8 cellular contexts compared by ENCODE assay signal in genomic region chr9:97501177-97501971, GRCh38. TPM values are rescaled to one million over a fixed set of nuclear protein-coding genes. Genes with fewer than 3 reads are reported as not detected.
DNase-seq lines count a peak whose midpoint lies in the region; ATAC-seq and TF ChIP-seq lines count a peak whose summit lies in the region.

TMOD1 (plus strand) TSS chr9:97501666; CDS start chr9:97524189, 22,523 bp downstream.

- ATAC-seq in GM19035 (IDR thresholded peaks at IDR 0.05; ENCODE audit: unreplicated experiment) (peak; percentile 75), HG03196 (IDR thresholded peaks at IDR 0.05; ENCODE audit: unreplicated experiment) (peak; percentile 52), gastroesophageal sphincter (peak; percentile 92), upper lobe of right lung (peak; percentile 96)
- peak; percentile 73 for ATAC-seq in activated T-helper 17 cell treated with anti-CD3 and anti-CD28 coated beads, Interleukin-2, amount 50 U/mL, for 72 hours (replicated peaks)

- DNase-seq in NOMO-1 (lab: John Stamatoyannopoulos, UW; ENCODE audit: unreplicated experiment in 2 of 2) = peak; percentile 49 to 75
- DNase-seq in neural progenitor cell (ENCODE audit: low spot score) = peak; percentile 83
- peak; percentile 87 for DNase-seq in upper lobe of right lung

- H3K27me3 ChIP-seq in gastroesophageal sphincter (no peaks in the 10 kb centered on the region), neural progenitor cell (peaks cover 77% of the 10 kb centered on the region), upper lobe of right lung (peaks cover 12% of the 10 kb centered on the region)

- peak; percentile 48 to 60 for TF ChIP-seq POLR2A in gastroesophageal sphincter (IDR thresholded peaks at IDR 0.05)

- H3K4me3 Mint-ChIP-seq in activated T-helper 17 cell treated with anti-CD3 and anti-CD28 coated beads, Interleukin-2, amount 50 U/mL, for 72 hours = peak within 1 kb of the TSS; percentile 64
- peak within 1 kb of the TSS; percentile 83 for H3K4me3 Mint-ChIP-seq in neural progenitor cell

- peak; percentile 73 for TF ChIP-seq CTCF in C4-2B (conservative IDR thresholded peaks at IDR 0.05)
- peak in 1 of 4 experiments; percentile 48 for TF ChIP-seq CTCF in gastroesophageal sphincter (IDR thresholded peaks at IDR 0.05)
- peak; percentile 37 for TF ChIP-seq CTCF in neural progenitor cell (IDR thresholded peaks at IDR 0.05)
- no peak for TF ChIP-seq CTCF in upper lobe of right lung (IDR thresholded peaks at IDR 0.05)

- peaks cover 0 to 7% of the 10 kb centered on the region in 2 donors for H3K36me3 ChIP-seq in gastroesophageal sphincter
- no peaks in the 10 kb centered on the region for H3K36me3 ChIP-seq in neural progenitor cell
- peaks cover 5% of the 10 kb centered on the region for H3K36me3 ChIP-seq in upper lobe of right lung

- H2AFZ ChIP-seq in neural progenitor cell (replicated peaks) = peak within 1 kb of the TSS; percentile 92

- H3K4me1 Mint-ChIP-seq in activated T-helper 17 cell treated with anti-CD3 and anti-CD28 coated beads, Interleukin-2, amount 50 U/mL, for 72 hours = peaks cover 8% of the 10 kb centered on the region
- peaks cover 11% of the 10 kb centered on the region for H3K4me1 Mint-ChIP-seq in neural progenitor cell

- no peak for TF ChIP-seq EP300 in gastroesophageal sphincter (IDR thresholded peaks at IDR 0.05)

- H3K9me3 Mint-ChIP-seq in activated T-helper 17 cell treated with anti-CD3 and anti-CD28 coated beads, Interleukin-2, amount 50 U/mL, for 72 hours = no peaks in the 10 kb centered on the region
- H3K9me3 Mint-ChIP-seq in neural progenitor cell = peaks cover 16% of the 10 kb centered on the region

- no peak within 1 kb of the TSS for H3K27ac Mint-ChIP-seq in activated T-helper 17 cell treated with anti-CD3 and anti-CD28 coated beads, Interleukin-2, amount 50 U/mL, for 72 hours
- H3K27ac Mint-ChIP-seq in neural progenitor cell = no peak within 1 kb of the TSS

- H3K36me3 Mint-ChIP-seq in activated T-helper 17 cell treated with anti-CD3 and anti-CD28 coated beads, Interleukin-2, amount 50 U/mL, for 72 hours (ENCODE audit: low read depth) = peaks cover 10% of the 10 kb centered on the region
- H3K36me3 Mint-ChIP-seq in neural progenitor cell = no peaks in the 10 kb centered on the region

- H3K27ac ChIP-seq in C4-2B (peak within 1 kb of the TSS; percentile 16; the same call in 1 of the 2 replicates), gastroesophageal sphincter (peak within 1 kb of the TSS; percentile 90 to 95 (median 94)), neural progenitor cell (no peak within 1 kb of the TSS), upper lobe of right lung (peak within 1 kb of the TSS; percentile 63)

- intact Hi-C loops in upper lobe of right lung (cut with DNase I) = no loop called here

- peaks cover 6% of the 10 kb centered on the region for H4K20me1 ChIP-seq in neural progenitor cell (ENCODE audit: low read depth)

- H3K9ac ChIP-seq in neural progenitor cell = no peak within 1 kb of the TSS

- H3K4me3 ChIP-seq in gastroesophageal sphincter = peak within 1 kb of the TSS; percentile 83 to 95
- H3K4me3 ChIP-seq in neural progenitor cell = peak within 1 kb of the TSS; percentile 81
- H3K4me3 ChIP-seq in upper lobe of right lung = peak within 1 kb of the TSS; percentile 78

- H3F3A ChIP-seq in neural progenitor cell (ENCODE audit: low read depth) = peaks cover 24% of the 10 kb centered on the region

- no peaks in the 10 kb centered on the region for H3K9me3 ChIP-seq in gastroesophageal sphincter
- no peaks in the 10 kb centered on the region for H3K9me3 ChIP-seq in neural progenitor cell (ENCODE audit: low read depth)
- H3K9me3 ChIP-seq in upper lobe of right lung = no peaks in the 10 kb centered on the region

- peaks cover 34% of the 10 kb centered on the region for H3K27me3 Mint-ChIP-seq in activated T-helper 17 cell treated with anti-CD3 and anti-CD28 coated beads, Interleukin-2, amount 50 U/mL, for 72 hours
- peaks cover 52% of the 10 kb centered on the region for H3K27me3 Mint-ChIP-seq in neural progenitor cell (ENCODE audit: insufficient read depth, low read depth)

- H3K4me1 ChIP-seq in gastroesophageal sphincter = peaks cover 0 to 60% (median 19%) of the 10 kb centered on the region in 3 donors
- peaks cover 14% of the 10 kb centered on the region for H3K4me1 ChIP-seq in neural progenitor cell
- peaks cover 19% of the 10 kb centered on the region for H3K4me1 ChIP-seq in upper lobe of right lung

- 0% methylated on average over 2 to 9 of the region's 87 CpGs for WGBS in gastroesophageal sphincter (ENCODE audit: low coverage in 1 of 2), 2 donors

- peak within 1 kb of the TSS; percentile 92 for H3K4me2 ChIP-seq in neural progenitor cell

- no peaks in the 10 kb centered on the region for H3K79me2 ChIP-seq in neural progenitor cell (ENCODE audit: low read depth)

RNA-seq across cellular contexts. Expression of gene TMOD1, which starts in this region (rescaled TPM):
- total RNA-seq in activated T-helper 17 cell treated with anti-CD3 and anti-CD28 coated beads, Interleukin-2, amount 50 U/mL, for 72 hours = 1 to 10 TPM; 2.0 to 2.5 TPM
- total RNA-seq in gastroesophageal sphincter (10 to 100 TPM; 38.6 to 99.6 (median 76.7) TPM), neural progenitor cell (ENCODE audit: low replicate concordance) (0.15 TPM in 1 of 2 replicates, not detected in the other), upper lobe of right lung (11.3 TPM)

Comparison
In these comparisons a context has a peak if more than half of its experiments do, and no peak if none do; other contexts are left out.
1. Peak in DNase-seq, H3K4me3 ChIP-seq and H3K4me2 ChIP-seq in neural progenitor cell; RNA of the gene not detected or under 1 TPM.